ENCODE assay signal across 1 cellular context in the genomic region with DNA sequence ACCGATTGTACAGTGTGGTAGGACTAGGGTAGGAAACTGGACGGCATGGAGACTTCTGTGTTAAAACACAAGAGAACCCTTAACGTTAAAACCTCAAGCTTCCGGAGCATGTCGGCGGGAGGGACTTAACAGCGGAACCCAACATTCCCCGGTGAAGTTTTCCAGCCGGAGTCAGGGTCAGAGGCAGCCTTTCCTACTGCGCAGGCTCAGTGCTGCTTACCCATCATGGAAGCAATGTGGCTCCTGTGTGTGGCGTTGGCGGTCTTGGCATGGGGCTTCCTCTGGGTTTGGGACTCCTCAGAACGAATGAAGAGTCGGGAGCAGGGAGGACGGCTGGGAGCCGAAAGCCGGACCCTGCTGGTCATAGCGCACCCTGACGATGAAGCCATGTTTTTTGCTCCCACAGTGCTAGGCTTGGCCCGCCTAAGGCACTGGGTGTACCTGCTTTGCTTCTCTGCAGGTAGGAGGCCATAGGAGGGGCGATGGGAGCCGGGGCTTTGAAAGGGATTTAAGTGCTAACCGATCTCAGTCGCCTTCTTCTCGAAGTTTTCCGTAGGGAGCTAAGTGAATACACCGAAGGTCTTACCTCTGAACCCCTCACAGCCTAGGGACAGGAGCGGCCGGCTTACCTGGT.
A peak's percentile ranks its signal among the peaks of the same experiment; 100 is the strongest.
TF ChIP-seq lines count a peak whose summit lies in the region.

A gene (plus strand): TSS at position 209 of the 634 bp plus-strand sequence. CDS start 17 bp downstream, at position 226.

TF ChIP-seq in HepG2, 621 proteins besides CTCF, POLR2A, EP300 and RAD21 (continued from another document and continues in another):
- TF ChIP-seq, protein P1, sequence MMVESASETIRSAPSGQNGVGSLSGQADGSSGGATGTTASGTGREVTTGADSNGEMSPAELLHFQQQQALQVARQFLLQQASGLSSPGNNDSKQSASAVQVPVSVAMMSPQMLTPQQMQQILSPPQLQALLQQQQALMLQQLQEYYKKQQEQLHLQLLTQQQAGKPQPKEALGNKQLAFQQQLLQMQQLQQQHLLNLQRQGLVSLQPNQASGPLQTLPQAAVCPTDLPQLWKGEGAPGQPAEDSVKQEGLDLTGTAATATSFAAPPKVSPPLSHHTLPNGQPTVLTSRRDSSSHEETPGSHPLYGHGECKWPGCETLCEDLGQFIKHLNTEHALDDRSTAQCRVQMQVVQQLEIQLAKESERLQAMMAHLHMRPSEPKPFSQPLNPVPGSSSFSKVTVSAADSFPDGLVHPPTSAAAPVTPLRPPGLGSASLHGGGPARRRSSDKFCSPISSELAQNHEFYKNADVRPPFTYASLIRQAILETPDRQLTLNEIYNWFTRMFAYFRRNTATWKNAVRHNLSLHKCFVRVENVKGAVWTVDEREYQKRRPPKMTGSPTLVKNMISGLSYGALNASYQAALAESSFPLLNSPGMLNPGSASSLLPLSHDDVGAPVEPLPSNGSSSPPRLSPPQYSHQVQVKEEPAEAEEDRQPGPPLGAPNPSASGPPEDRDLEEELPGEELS (CRISPR knock-in tag; IDR thresholded peaks at IDR 0.05), result peak; percentile 53
- TF ChIP-seq FOXM1 (CRISPR knock-in tag; IDR thresholded peaks at IDR 0.05) (no peak), SMARCE1 (IDR thresholded peaks at IDR 0.05; ENCODE audit: borderline replicate concordance) (no peak), IRX3 (CRISPR knock-in tag; IDR thresholded peaks at IDR 0.05; ENCODE audit: borderline replicate concordance, low read depth) (no peak), ZNF615 (CRISPR knock-in tag; IDR thresholded peaks at IDR 0.05; ENCODE audit: borderline replicate concordance) (no peak), ZNF101 (CRISPR knock-in tag; IDR thresholded peaks at IDR 0.05; ENCODE audit: borderline replicate concordance, low read depth) (no peak), ARHGAP35 (CRISPR knock-in tag; IDR thresholded peaks at IDR 0.05; ENCODE audit: borderline replicate concordance) (no peak; the same call in 1 of the 2 replicates), GZF1 (CRISPR knock-in tag; IDR thresholded peaks at IDR 0.05) (peak; percentile 80), ELF3 (CRISPR knock-in tag; IDR thresholded peaks at IDR 0.05) (peak; percentile 89), ZNF160 (CRISPR knock-in tag; IDR thresholded peaks at IDR 0.05) (peak; percentile 84), NFKBIZ (CRISPR knock-in tag; IDR thresholded peaks at IDR 0.05) (no peak; the same call in 1 of the 2 replicates), ZNF878 (CRISPR knock-in tag; IDR thresholded peaks at IDR 0.05) (0 out of 2 replicates have a peak, but pooled peaks have one; percentile 51), SMAD3 (CRISPR knock-in tag; IDR thresholded peaks at IDR 0.05) (peak; percentile 98), ZNF510 (CRISPR knock-in tag; IDR thresholded peaks at IDR 0.05; ENCODE audit: low read depth) (no peak), ZNF10 (CRISPR knock-in tag; IDR thresholded peaks at IDR 0.05; ENCODE audit: borderline replicate concordance, low read depth) (no peak), FOXJ3 (CRISPR knock-in tag; IDR thresholded peaks at IDR 0.05; ENCODE audit: borderline replicate concordance) (peak; percentile 37; the same call in 1 of the 2 replicates), HOXA3 (CRISPR knock-in tag; IDR thresholded peaks at IDR 0.05) (peak; percentile 95), STAG1 (CRISPR knock-in tag; IDR thresholded peaks at IDR 0.05) (peak; percentile 18; the same call in 1 of the 2 replicates), HHEX (CRISPR knock-in tag; IDR thresholded peaks at IDR 0.05) (no peak), NFATC3 (CRISPR knock-in tag; IDR thresholded peaks at IDR 0.05) (no peak), ZNF660 (CRISPR knock-in tag; IDR thresholded peaks at IDR 0.05; ENCODE audit: borderline replicate concordance, low read depth) (no peak), ZNF776 (CRISPR knock-in tag; IDR thresholded peaks at IDR 0.05) (peak; percentile 63; the same call in 1 of the 2 replicates), ZNF709 (CRISPR knock-in tag; IDR thresholded peaks at IDR 0.05) (no peak), ZNF225 (CRISPR knock-in tag; IDR thresholded peaks at IDR 0.05) (peak; percentile 82), ZNF557 (CRISPR knock-in tag; IDR thresholded peaks at IDR 0.05) (0 out of 2 replicates have a peak, but pooled peaks have one; percentile 13), SP1 (IDR thresholded peaks at IDR 0.05) (no peak), SP1 (CRISPR knock-in tag; IDR thresholded peaks at IDR 0.05) (peak; percentile 76), ZSCAN12 (CRISPR knock-in tag; IDR thresholded peaks at IDR 0.05) (no peak), KDM3A (CRISPR knock-in tag; IDR thresholded peaks at IDR 0.05; ENCODE audit: low read depth) (peak; percentile 43; the same call in 1 of the 2 replicates), CEBPG (CRISPR knock-in tag; IDR thresholded peaks at IDR 0.05) (no peak), MTA1 (CRISPR knock-in tag; IDR thresholded peaks at IDR 0.05; ENCODE audit: borderline replicate concordance) (peak; percentile 61; the same call in 1 of the 2 replicates)
- TF ChIP-seq, protein P2, sequence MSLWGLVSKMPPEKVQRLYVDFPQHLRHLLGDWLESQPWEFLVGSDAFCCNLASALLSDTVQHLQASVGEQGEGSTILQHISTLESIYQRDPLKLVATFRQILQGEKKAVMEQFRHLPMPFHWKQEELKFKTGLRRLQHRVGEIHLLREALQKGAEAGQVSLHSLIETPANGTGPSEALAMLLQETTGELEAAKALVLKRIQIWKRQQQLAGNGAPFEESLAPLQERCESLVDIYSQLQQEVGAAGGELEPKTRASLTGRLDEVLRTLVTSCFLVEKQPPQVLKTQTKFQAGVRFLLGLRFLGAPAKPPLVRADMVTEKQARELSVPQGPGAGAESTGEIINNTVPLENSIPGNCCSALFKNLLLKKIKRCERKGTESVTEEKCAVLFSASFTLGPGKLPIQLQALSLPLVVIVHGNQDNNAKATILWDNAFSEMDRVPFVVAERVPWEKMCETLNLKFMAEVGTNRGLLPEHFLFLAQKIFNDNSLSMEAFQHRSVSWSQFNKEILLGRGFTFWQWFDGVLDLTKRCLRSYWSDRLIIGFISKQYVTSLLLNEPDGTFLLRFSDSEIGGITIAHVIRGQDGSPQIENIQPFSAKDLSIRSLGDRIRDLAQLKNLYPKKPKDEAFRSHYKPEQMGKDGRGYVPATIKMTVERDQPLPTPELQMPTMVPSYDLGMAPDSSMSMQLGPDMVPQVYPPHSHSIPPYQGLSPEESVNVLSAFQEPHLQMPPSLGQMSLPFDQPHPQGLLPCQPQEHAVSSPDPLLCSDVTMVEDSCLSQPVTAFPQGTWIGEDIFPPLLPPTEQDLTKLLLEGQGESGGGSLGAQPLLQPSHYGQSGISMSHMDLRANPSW (CRISPR knock-in tag; IDR thresholded peaks at IDR 0.05; ENCODE audit: borderline replicate concordance), result no peak
- TF ChIP-seq, protein P3, sequence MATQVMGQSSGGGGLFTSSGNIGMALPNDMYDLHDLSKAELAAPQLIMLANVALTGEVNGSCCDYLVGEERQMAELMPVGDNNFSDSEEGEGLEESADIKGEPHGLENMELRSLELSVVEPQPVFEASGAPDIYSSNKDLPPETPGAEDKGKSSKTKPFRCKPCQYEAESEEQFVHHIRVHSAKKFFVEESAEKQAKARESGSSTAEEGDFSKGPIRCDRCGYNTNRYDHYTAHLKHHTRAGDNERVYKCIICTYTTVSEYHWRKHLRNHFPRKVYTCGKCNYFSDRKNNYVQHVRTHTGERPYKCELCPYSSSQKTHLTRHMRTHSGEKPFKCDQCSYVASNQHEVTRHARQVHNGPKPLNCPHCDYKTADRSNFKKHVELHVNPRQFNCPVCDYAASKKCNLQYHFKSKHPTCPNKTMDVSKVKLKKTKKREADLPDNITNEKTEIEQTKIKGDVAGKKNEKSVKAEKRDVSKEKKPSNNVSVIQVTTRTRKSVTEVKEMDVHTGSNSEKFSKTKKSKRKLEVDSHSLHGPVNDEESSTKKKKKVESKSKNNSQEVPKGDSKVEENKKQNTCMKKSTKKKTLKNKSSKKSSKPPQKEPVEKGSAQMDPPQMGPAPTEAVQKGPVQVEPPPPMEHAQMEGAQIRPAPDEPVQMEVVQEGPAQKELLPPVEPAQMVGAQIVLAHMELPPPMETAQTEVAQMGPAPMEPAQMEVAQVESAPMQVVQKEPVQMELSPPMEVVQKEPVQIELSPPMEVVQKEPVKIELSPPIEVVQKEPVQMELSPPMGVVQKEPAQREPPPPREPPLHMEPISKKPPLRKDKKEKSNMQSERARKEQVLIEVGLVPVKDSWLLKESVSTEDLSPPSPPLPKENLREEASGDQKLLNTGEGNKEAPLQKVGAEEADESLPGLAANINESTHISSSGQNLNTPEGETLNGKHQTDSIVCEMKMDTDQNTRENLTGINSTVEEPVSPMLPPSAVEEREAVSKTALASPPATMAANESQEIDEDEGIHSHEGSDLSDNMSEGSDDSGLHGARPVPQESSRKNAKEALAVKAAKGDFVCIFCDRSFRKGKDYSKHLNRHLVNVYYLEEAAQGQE (IDR thresholded peaks at IDR 0.05; ENCODE audit: borderline replicate concordance in 1 of 2, low read depth in 1 of 2, low read length in 2 of 2), result peak in 1 of 2 experiments; percentile 76; a peak in 1 of 4 replicates
- TF ChIP-seq, protein P4, sequence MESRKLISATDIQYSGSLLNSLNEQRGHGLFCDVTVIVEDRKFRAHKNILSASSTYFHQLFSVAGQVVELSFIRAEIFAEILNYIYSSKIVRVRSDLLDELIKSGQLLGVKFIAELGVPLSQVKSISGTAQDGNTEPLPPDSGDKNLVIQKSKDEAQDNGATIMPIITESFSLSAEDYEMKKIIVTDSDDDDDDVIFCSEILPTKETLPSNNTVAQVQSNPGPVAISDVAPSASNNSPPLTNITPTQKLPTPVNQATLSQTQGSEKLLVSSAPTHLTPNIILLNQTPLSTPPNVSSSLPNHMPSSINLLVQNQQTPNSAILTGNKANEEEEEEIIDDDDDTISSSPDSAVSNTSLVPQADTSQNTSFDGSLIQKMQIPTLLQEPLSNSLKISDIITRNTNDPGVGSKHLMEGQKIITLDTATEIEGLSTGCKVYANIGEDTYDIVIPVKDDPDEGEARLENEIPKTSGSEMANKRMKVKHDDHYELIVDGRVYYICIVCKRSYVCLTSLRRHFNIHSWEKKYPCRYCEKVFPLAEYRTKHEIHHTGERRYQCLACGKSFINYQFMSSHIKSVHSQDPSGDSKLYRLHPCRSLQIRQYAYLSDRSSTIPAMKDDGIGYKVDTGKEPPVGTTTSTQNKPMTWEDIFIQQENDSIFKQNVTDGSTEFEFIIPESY (CRISPR knock-in tag; IDR thresholded peaks at IDR 0.05), result peak; percentile 71; the same call in 1 of the 2 replicates
- TF ChIP-seq, protein P5, sequence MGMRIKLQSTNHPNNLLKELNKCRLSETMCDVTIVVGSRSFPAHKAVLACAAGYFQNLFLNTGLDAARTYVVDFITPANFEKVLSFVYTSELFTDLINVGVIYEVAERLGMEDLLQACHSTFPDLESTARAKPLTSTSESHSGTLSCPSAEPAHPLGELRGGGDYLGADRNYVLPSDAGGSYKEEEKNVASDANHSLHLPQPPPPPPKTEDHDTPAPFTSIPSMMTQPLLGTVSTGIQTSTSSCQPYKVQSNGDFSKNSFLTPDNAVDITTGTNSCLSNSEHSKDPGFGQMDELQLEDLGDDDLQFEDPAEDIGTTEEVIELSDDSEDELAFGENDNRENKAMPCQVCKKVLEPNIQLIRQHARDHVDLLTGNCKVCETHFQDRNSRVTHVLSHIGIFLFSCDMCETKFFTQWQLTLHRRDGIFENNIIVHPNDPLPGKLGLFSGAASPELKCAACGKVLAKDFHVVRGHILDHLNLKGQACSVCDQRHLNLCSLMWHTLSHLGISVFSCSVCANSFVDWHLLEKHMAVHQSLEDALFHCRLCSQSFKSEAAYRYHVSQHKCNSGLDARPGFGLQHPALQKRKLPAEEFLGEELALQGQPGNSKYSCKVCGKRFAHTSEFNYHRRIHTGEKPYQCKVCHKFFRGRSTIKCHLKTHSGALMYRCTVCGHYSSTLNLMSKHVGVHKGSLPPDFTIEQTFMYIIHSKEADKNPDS (CRISPR knock-in tag; IDR thresholded peaks at IDR 0.05), result no peak
- TF ChIP-seq, protein P6, sequence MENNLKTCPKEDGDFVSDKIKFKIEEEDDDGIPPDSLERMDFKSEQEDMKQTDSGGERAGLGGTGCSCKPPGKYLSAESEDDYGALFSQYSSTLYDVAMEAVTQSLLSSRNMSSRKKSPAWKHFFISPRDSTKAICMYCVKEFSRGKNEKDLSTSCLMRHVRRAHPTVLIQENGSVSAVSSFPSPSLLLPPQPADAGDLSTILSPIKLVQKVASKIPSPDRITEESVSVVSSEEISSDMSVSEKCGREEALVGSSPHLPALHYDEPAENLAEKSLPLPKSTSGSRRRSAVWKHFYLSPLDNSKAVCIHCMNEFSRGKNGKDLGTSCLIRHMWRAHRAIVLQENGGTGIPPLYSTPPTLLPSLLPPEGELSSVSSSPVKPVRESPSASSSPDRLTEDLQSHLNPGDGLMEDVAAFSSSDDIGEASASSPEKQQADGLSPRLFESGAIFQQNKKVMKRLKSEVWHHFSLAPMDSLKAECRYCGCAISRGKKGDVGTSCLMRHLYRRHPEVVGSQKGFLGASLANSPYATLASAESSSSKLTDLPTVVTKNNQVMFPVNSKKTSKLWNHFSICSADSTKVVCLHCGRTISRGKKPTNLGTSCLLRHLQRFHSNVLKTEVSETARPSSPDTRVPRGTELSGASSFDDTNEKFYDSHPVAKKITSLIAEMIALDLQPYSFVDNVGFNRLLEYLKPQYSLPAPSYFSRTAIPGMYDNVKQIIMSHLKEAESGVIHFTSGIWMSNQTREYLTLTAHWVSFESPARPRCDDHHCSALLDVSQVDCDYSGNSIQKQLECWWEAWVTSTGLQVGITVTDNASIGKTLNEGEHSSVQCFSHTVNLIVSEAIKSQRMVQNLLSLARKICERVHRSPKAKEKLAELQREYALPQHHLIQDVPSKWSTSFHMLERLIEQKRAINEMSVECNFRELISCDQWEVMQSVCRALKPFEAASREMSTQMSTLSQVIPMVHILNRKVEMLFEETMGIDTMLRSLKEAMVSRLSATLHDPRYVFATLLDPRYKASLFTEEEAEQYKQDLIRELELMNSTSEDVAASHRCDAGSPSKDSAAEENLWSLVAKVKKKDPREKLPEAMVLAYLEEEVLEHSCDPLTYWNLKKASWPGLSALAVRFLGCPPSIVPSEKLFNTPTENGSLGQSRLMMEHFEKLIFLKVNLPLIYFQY (CRISPR knock-in tag; IDR thresholded peaks at IDR 0.05; ENCODE audit: borderline replicate concordance), result no peak
- TF ChIP-seq, protein P7, sequence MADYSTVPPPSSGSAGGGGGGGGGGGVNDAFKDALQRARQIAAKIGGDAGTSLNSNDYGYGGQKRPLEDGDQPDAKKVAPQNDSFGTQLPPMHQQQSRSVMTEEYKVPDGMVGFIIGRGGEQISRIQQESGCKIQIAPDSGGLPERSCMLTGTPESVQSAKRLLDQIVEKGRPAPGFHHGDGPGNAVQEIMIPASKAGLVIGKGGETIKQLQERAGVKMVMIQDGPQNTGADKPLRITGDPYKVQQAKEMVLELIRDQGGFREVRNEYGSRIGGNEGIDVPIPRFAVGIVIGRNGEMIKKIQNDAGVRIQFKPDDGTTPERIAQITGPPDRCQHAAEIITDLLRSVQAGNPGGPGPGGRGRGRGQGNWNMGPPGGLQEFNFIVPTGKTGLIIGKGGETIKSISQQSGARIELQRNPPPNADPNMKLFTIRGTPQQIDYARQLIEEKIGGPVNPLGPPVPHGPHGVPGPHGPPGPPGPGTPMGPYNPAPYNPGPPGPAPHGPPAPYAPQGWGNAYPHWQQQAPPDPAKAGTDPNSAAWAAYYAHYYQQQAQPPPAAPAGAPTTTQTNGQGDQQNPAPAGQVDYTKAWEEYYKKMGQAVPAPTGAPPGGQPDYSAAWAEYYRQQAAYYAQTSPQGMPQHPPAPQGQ (CRISPR knock-in tag; IDR thresholded peaks at IDR 0.05; ENCODE audit: borderline replicate concordance), result no peak
- TF ChIP-seq, protein P8, sequence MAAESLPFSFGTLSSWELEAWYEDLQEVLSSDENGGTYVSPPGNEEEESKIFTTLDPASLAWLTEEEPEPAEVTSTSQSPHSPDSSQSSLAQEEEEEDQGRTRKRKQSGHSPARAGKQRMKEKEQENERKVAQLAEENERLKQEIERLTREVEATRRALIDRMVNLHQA (CRISPR knock-in tag; IDR thresholded peaks at IDR 0.05), result no peak
